Comparison of ENCODE assay signal across 8 cellular contexts in the genomic region with DNA sequence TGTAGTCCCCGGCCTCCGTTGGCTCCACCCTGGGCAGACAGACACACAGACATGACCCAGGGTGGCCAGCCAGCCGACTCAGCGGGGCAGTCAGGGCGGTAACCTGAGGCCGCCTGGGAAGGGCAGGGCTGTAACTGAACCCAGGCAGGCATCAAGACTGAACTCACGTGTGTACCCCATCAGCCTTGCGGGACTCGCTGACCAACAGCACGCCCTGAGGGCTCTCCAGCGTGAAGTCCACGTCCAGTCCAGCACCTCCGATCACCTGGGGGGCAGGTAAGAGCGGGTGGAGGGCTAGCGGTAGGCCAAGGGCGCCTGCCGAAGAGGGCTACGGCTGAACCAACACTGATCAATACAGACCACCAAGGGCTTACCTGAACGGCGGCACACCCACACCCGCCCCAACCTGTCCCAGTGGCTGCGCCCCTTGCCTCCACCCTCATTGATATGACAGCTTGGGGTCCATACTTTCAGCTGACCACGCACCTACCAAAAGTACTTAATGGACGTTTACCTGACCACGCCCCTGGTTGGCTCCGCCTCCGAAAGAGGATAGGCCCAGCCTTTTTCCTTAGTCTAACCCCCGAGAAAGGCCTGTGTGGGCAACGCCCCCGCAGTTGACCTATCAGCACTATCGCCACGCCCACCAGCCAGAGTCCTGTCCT. TPM values are rescaled to one million over a fixed set of nuclear protein-coding genes. Genes with fewer than 3 reads are reported as not detected.
A peak's percentile ranks its signal among the peaks of the same experiment; 100 is the strongest.
DNase-seq lines count a peak whose midpoint lies in the region; ATAC-seq and TF ChIP-seq lines count a peak whose summit lies in the region.

No MANE protein-coding gene starts in this region.

- peak overlapping the region; percentile 100 for H3K27ac Mint-ChIP-seq in activated naive CD4-positive, alpha-beta T cell treated with anti-CD3 and anti-CD28 coated beads, Interleukin-2, amount 50 U/mL, for 24 hours
- H3K27ac Mint-ChIP-seq in activated naive CD4-positive, alpha-beta T cell treated with anti-CD3 and anti-CD28 coated beads, Interleukin-2, amount 50 U/mL, for 72 hours = peak overlapping the region; percentile 98 to 99

- H3K4me1 ChIP-seq in smooth muscle cell (ENCODE audit: low read depth) = peaks cover 8% of the 10 kb centered on the region

- peaks cover 11% of the 10 kb centered on the region for H3F3A ChIP-seq in smooth muscle cell (ENCODE audit: low read depth)

- H3K4me3 Mint-ChIP-seq in activated naive CD4-positive, alpha-beta T cell treated with anti-CD3 and anti-CD28 coated beads, Interleukin-2, amount 50 U/mL, for 24 hours = peak overlapping the region; percentile 95

- H3K27me3 ChIP-seq in smooth muscle cell (ENCODE audit: low read depth) = no peaks in the 10 kb centered on the region

- no peak for DNase-seq in activated naive CD4-positive, alpha-beta T cell treated with Interleukin-2 at 50 U/mL for 16 hours
- DNase-seq in activated naive CD4-positive, alpha-beta T cell treated with anti-CD3 and anti-CD28 coated beads, Interleukin-2, amount 50 U/mL, for 72 hours (ENCODE audit: low spot score in 2 of 2) = no peak
- DNase-seq in iPS DF 19.7 (ENCODE audit: low read depth, low spot score) (peak; percentile 96), smooth muscle cell (lab: John Stamatoyannopoulos, UW; ENCODE audit: unreplicated experiment) (no peak), NCI-H69 (lab: John Stamatoyannopoulos, UW) (no peak), HuH-7 (ENCODE audit: low spot score) (no peak)

- no peaks in the 10 kb centered on the region for H3K9me3 ChIP-seq in smooth muscle cell (replicated peaks; ENCODE audit: low read depth)

- 59% methylated on average over 32 of the region's 32 CpGs for WGBS in smooth muscle cell (ENCODE audit: low lambda C conversion rate)

- H2AFZ ChIP-seq in smooth muscle cell (ENCODE audit: low read depth) = no peak overlapping the region

- H3K27ac ChIP-seq in smooth muscle cell (ENCODE audit: low read depth) = no peak overlapping the region

- peaks cover 4% of the 10 kb centered on the region for H3K36me3 Mint-ChIP-seq in activated naive CD4-positive, alpha-beta T cell treated with anti-CD3 and anti-CD28 coated beads, Interleukin-2, amount 50 U/mL, for 24 hours
- peaks cover 12% of the 10 kb centered on the region in 2 donors for H3K36me3 Mint-ChIP-seq in activated naive CD4-positive, alpha-beta T cell treated with anti-CD3 and anti-CD28 coated beads, Interleukin-2, amount 50 U/mL, for 72 hours

- no peak for ATAC-seq in activated naive CD4-positive, alpha-beta T cell treated with anti-CD3 and anti-CD28 coated beads, Interleukin-2, amount 50 U/mL, for 72 hours
- no peak for ATAC-seq in GM19395 (IDR thresholded peaks at IDR 0.05; ENCODE audit: unreplicated experiment)

- peak overlapping the region; percentile 61 for H3K4me3 ChIP-seq in smooth muscle cell

- H3K36me3 ChIP-seq in smooth muscle cell (ENCODE audit: low read depth) = no peaks in the 10 kb centered on the region

- no peaks in the 10 kb centered on the region for H4K20me1 ChIP-seq in smooth muscle cell (ENCODE audit: low read depth)

- H3K4me2 ChIP-seq in smooth muscle cell = peak overlapping the region; percentile 69

- H3K4me1 Mint-ChIP-seq in activated naive CD4-positive, alpha-beta T cell treated with anti-CD3 and anti-CD28 coated beads, Interleukin-2, amount 50 U/mL, for 24 hours = peaks cover 16% of the 10 kb centered on the region

- no peaks in the 10 kb centered on the region for H3K27me3 Mint-ChIP-seq in activated naive CD4-positive, alpha-beta T cell treated with anti-CD3 and anti-CD28 coated beads, Interleukin-2, amount 50 U/mL, for 24 hours

- no peak overlapping the region for H3K9ac ChIP-seq in smooth muscle cell (ENCODE audit: low read depth)

- H3K9me3 Mint-ChIP-seq in activated naive CD4-positive, alpha-beta T cell treated with anti-CD3 and anti-CD28 coated beads, Interleukin-2, amount 50 U/mL, for 24 hours = no peaks in the 10 kb centered on the region
- peaks cover 0 to 5% of the 10 kb centered on the region in 2 donors for H3K9me3 Mint-ChIP-seq in activated naive CD4-positive, alpha-beta T cell treated with anti-CD3 and anti-CD28 coated beads, Interleukin-2, amount 50 U/mL, for 72 hours

- H3K79me2 ChIP-seq in smooth muscle cell (ENCODE audit: low read depth) = no peaks in the 10 kb centered on the region

- no peak for TF ChIP-seq CTCF in smooth muscle cell (IDR thresholded peaks at IDR 0.05; ENCODE audit: borderline replicate concordance, insufficient read depth, poor library complexity, severe bottlenecking)

RNA-seq across cellular contexts. Expression of gene TMED1, which starts 0.8 kb away (rescaled TPM):
- 10 to 100 TPM in 1 of 2 donors, 1 to 10 TPM in 1; 9.7 to 15.0 TPM for total RNA-seq in activated naive CD4-positive, alpha-beta T cell treated with anti-CD3 and anti-CD28 coated beads, Interleukin-2, amount 50 U/mL, for 72 hours
- 30.7 and 44.4 TPM in 2 replicates for total RNA-seq in smooth muscle cell
- polyA plus RNA-seq in smooth muscle cell = 99.9 and 107 TPM in 2 replicates

RNA-seq across cellular contexts. Expression of gene C19orf38, which starts 13.0 kb away (rescaled TPM):
- total RNA-seq in activated naive CD4-positive, alpha-beta T cell treated with anti-CD3 and anti-CD28 coated beads, Interleukin-2, amount 50 U/mL, for 72 hours = 1 to 10 TPM; 3.5 to 6.4 TPM
- 0.13 TPM in 1 of 2 replicates, not detected in the other for total RNA-seq in smooth muscle cell
- polyA plus RNA-seq in smooth muscle cell = 0.79 and 1.5 TPM in 2 replicates

RNA-seq across cellular contexts. Expression of gene CARM1, which starts 36.1 kb away (rescaled TPM):
- total RNA-seq in activated naive CD4-positive, alpha-beta T cell treated with anti-CD3 and anti-CD28 coated beads, Interleukin-2, amount 50 U/mL, for 72 hours = 10 to 100 TPM; 46.4 to 73.6 TPM
- 22.7 and 25.4 TPM in 2 replicates for total RNA-seq in smooth muscle cell
- polyA plus RNA-seq in smooth muscle cell = 39.3 and 48.1 TPM in 2 replicates
